Comparison of ENCODE assay signal across 9 cellular contexts in genomic region chr12:6078378-6079083, GRCh38. TPM values are rescaled to one million over a fixed set of nuclear protein-coding genes. Genes with fewer than 3 reads are reported as not detected.
A peak's percentile ranks its signal among the peaks of the same experiment; 100 is the strongest.
DNase-seq lines count a peak whose midpoint lies in the region; TF ChIP-seq lines count a peak whose summit lies in the region.
"Had no signal": no experiment of that assay in that cellular context is flagged by ENCODE, and none has a peak within 500 bp of the region (broad histone marks: within the 10 kb centered on the region; RNA-seq: fewer than 3 reads in every experiment).

No MANE protein-coding gene starts in this region.

- H3K36me3 ChIP-seq in MM.1S (replicated peaks; ENCODE audit: insufficient read depth, low read length) = no peaks in the 10 kb centered on the region
- H3K36me3 ChIP-seq in mesendoderm (ENCODE audit: control insufficient read depth, insufficient read depth, low read length) = no peaks in the 10 kb centered on the region

- H3K79me2 ChIP-seq in MM.1S (ENCODE audit: low read length) (no peaks in the 10 kb centered on the region), mesendoderm (ENCODE audit: control insufficient read depth, insufficient read depth, low read length) (no peaks in the 10 kb centered on the region)

- TF ChIP-seq CTCF in GM13976 (IDR thresholded peaks at IDR 0.05; ENCODE audit: borderline replicate concordance, control extremely low read depth, extremely low read depth, insufficient read depth, missing control alignments) = no peak
- TF ChIP-seq CTCF in MM.1S (IDR thresholded peaks at IDR 0.05; ENCODE audit: low read length) = no peak; the same call in 1 of the 2 replicates
- TF ChIP-seq CTCF in cardiac fibroblast (IDR thresholded peaks at IDR 0.05; ENCODE audit: low read depth, low read length) = no peak

- no peak overlapping the region for H3K18ac ChIP-seq in mesendoderm (ENCODE audit: low read length)

- no peak overlapping the region for H2AFZ ChIP-seq in MM.1S (ENCODE audit: low read length)

- no peaks in the 10 kb centered on the region for H3K27me3 ChIP-seq in MM.1S (replicated peaks; ENCODE audit: insufficient read depth, low read length)
- H3K27me3 ChIP-seq in mesendoderm (ENCODE audit: insufficient read depth, low read length, poor library complexity) = no peaks in the 10 kb centered on the region

- no peak overlapping the region for H2BK5ac ChIP-seq in mesendoderm (ENCODE audit: low read length)

- in situ Hi-C loops in GM13976 (cut with MboI; ENCODE audit: low sequenced_read_pairs, unreplicated experiment) = no loop called here

- H3K23ac ChIP-seq in mesendoderm (ENCODE audit: low read length) = no peak overlapping the region

- H3K9me2 ChIP-seq in MM.1S (replicated peaks; ENCODE audit: insufficient read depth, low read length) = no peaks in the 10 kb centered on the region

- H3K4ac ChIP-seq in mesendoderm (ENCODE audit: low read depth, low read length) = no peak overlapping the region

- DNase-seq in GM13976 (ENCODE audit: low spot score) (peak; percentile 54), MM.1S (peak; percentile 54), cardiac fibroblast (ENCODE audit: low read depth in 2 of 2) (peak; percentile 55 to 79), mesendoderm (peak; percentile 64), SIG-M5 treated with dmso at 0.1 percent for 504 hours (lab: John Stamatoyannopoulos, UW; ENCODE audit: unreplicated experiment) (no peak), GM19238 (ENCODE audit: insufficient read length, low spot score) (no peak)
- DNase-seq in stimulated activated CD4-positive, alpha-beta T cell treated with anti-CD3 and anti-CD28 coated beads, Interleukin-4, amount 100 ng/mL, for 4 hours = no peak
- no peak for DNase-seq in stimulated activated CD4-positive, alpha-beta T cell treated with anti-CD3 and anti-CD28 coated beads, Interleukin-2, amount 100 ng/mL, for 48 hours
- DNase-seq: activated naive CD8-positive, alpha-beta T cell treated with anti-CD3 and anti-CD28 coated beads, Interleukin-2, amount 10 ng/mL, durations not matched to agents 7 days and 5 days had no signal

- no CpG with 5 or more reads among the region's 3 CpGs for WGBS in mesendoderm (ENCODE audit: extremely low coverage, insufficient coverage, low lambda C conversion rate)

- H3K9ac ChIP-seq in MM.1S (ENCODE audit: low read length) = no peak overlapping the region
- no peak overlapping the region for H3K9ac ChIP-seq in mesendoderm (ENCODE audit: low read length)

- no peaks in the 10 kb centered on the region for H3F3A ChIP-seq in MM.1S (ENCODE audit: insufficient read depth, low read length)

- H3K4me1 ChIP-seq in MM.1S (ENCODE audit: low read length) (peaks cover 16% of the 10 kb centered on the region), mesendoderm (ENCODE audit: control insufficient read depth, low read depth, low read length) (no peaks in the 10 kb centered on the region)

- no peak overlapping the region for H3K56ac ChIP-seq in mesendoderm (ENCODE audit: low read length)

- H4K20me1 ChIP-seq in MM.1S (ENCODE audit: insufficient read depth, low read length) = no peaks in the 10 kb centered on the region

- H3K79me1 ChIP-seq in mesendoderm (ENCODE audit: low read length) = no peaks in the 10 kb centered on the region

- H2BK120ac ChIP-seq in mesendoderm (ENCODE audit: low read depth, low read length) = no peak overlapping the region

- no peak overlapping the region for H3K4me2 ChIP-seq in MM.1S (ENCODE audit: low read depth, low read length)
- no peak overlapping the region for H3K4me2 ChIP-seq in mesendoderm (ENCODE audit: low read length)

- H2AK5ac ChIP-seq in mesendoderm (ENCODE audit: low read length) = no peak overlapping the region

- H3K4me3 ChIP-seq in MM.1S (ENCODE audit: low read length) (no peak overlapping the region), cardiac fibroblast (replicated peaks in 1 of 2; ENCODE audit: low read depth in 2 of 2, low read length in 2 of 2) (no peak overlapping the region), mesendoderm (ENCODE audit: low read length) (no peak overlapping the region)

- H3K27ac ChIP-seq in MM.1S (ENCODE audit: low read length) = no peak overlapping the region
- no peak overlapping the region for H3K27ac ChIP-seq in mesendoderm (ENCODE audit: low read depth, low read length)

- H3K9me3 ChIP-seq in MM.1S (replicated peaks; ENCODE audit: insufficient read depth, low read length) = no peaks in the 10 kb centered on the region

- no peak overlapping the region for H4K8ac ChIP-seq in mesendoderm (ENCODE audit: low read depth, low read length)

- H4K5ac ChIP-seq in mesendoderm (ENCODE audit: low read length) = no peak overlapping the region

- H2BK15ac ChIP-seq in mesendoderm (replicated peaks; ENCODE audit: low read depth) = no peak overlapping the region

RNA-seq across cellular contexts. Expression of gene VWF, which starts 45.9 kb away (rescaled TPM):
- 0.15 TPM for polyA plus RNA-seq in mesendoderm (2013, experiment 1 of 2)
- 0.15 TPM for polyA plus RNA-seq in mesendoderm (2013, experiment 2 of 2)

Comparison
In these comparisons a context has a peak if more than half of its experiments do, and no peak if none do; other contexts are left out.
1. DNase-seq: peak in GM13976 (single experiment), MM.1S (single experiment), cardiac fibroblast (2 of 2) and mesendoderm (single experiment); none in SIG-M5 treated with dmso at 0.1 percent for 504 hours (single experiment), stimulated activated CD4-positive, alpha-beta T cell treated with anti-CD3 and anti-CD28 coated beads, Interleukin-4, amount 100 ng/mL, for 4 hours (0 of 2), stimulated activated CD4-positive, alpha-beta T cell treated with anti-CD3 and anti-CD28 coated beads, Interleukin-2, amount 100 ng/mL, for 48 hours (0 of 2) and GM19238 (single experiment).